8 cellular contexts compared by ENCODE assay signal in the genomic region with DNA sequence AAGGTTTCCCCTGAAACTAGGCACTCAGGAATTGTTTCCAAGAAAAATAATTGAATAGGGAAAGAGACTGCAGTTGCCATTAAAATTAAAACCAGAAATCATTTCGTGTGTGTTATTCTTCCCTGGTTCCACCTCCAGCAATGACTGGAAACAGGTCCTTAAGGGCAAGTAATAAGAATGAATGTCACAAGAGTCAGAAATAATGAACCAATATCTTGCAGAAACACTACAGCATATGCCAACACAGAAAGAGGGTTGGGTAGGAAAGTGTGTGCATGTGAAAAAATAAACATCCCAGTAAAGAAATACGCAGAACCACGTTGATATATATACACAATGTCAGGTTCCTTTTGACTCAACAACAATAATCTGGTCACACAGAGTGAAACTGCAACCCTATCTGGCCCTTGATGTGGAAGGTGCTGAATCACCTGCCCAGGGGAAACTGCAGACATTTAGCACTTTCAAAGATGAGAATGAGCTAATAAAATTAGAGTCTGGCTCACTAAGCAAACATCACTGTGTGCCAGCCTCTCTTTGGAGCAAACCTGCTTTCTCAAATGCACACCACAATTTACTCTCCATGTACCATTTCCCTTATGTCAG. TPM values are rescaled to one million over a fixed set of nuclear protein-coding genes. Genes with fewer than 3 reads are reported as not detected.
DNase-seq lines count a peak whose midpoint lies in the region; ATAC-seq, FAIRE-seq and TF ChIP-seq lines count a peak whose summit lies in the region.

No MANE protein-coding gene starts in this region.

- peaks cover 30% of the 10 kb centered on the region for H3F3A ChIP-seq in MM.1S (ENCODE audit: insufficient read depth, low read length)

- ATAC-seq in GM18861 (IDR thresholded peaks at IDR 0.05; ENCODE audit: unreplicated experiment) (peak; percentile 85), GM21786 (IDR thresholded peaks at IDR 0.05; ENCODE audit: unreplicated experiment) (peak; percentile 96), gastrocnemius medialis (no peak)
- ATAC-seq in activated naive CD4-positive, alpha-beta T cell treated with anti-CD3 and anti-CD28 coated beads, Interleukin-2, amount 50 U/mL, for 72 hours, result peak; percentile 72 to 95

- H3K9ac ChIP-seq in MM.1S (ENCODE audit: low read length) (peak overlapping the region; percentile 22), kidney (ENCODE audit: low read length in 2 of 2) (no peak overlapping the region)

- H3K27ac Mint-ChIP-seq in activated naive CD4-positive, alpha-beta T cell treated with anti-CD3 and anti-CD28 coated beads, Interleukin-2, amount 50 U/mL, for 72 hours, result no peak overlapping the region

- peak overlapping the region; percentile 93 for H3K4me2 ChIP-seq in MM.1S (ENCODE audit: low read depth, low read length)

- peak overlapping the region; percentile 56 for H3K4me3 ChIP-seq in MM.1S (ENCODE audit: low read length)
- H3K4me3 ChIP-seq in gastrocnemius medialis, result no peak overlapping the region
- H3K4me3 ChIP-seq in kidney (ENCODE audit: low read length in 2 of 2), result no peak overlapping the region

- H3K4me1 ChIP-seq in MM.1S (ENCODE audit: low read length) (peaks cover 42% of the 10 kb centered on the region), gastrocnemius medialis (peaks cover 0 to 10% of the 10 kb centered on the region in 2 donors), kidney (ENCODE audit: control insufficient read depth in 1 of 2, insufficient read depth in 1 of 2, low read depth in 1 of 2, low read length in 2 of 2) (peaks cover 0 to 3% of the 10 kb centered on the region in 2 donors)

- H3K27me3 ChIP-seq in MM.1S (replicated peaks; ENCODE audit: insufficient read depth, low read length) (no peaks in the 10 kb centered on the region), gastrocnemius medialis (no peaks in the 10 kb centered on the region)

- no peaks in the 10 kb centered on the region for H3K9me3 Mint-ChIP-seq in activated naive CD4-positive, alpha-beta T cell treated with anti-CD3 and anti-CD28 coated beads, Interleukin-2, amount 50 U/mL, for 72 hours

- no peak for FAIRE-seq in kidney (lab: Jason Lieb, UNC)

- H3K36me3 ChIP-seq in MM.1S (replicated peaks; ENCODE audit: insufficient read depth, low read length) (no peaks in the 10 kb centered on the region), gastrocnemius medialis (no peaks in the 10 kb centered on the region), kidney (ENCODE audit: control insufficient read depth in 1 of 2, insufficient read depth in 2 of 2, low read length in 2 of 2) (no peaks in the 10 kb centered on the region)

- in situ Hi-C loops in gastrocnemius medialis (cut with MboI; ENCODE audit: low sequenced_read_pairs in 4 of 4), result loop anchor here (10.0 to 25.0 kb wide), 7 partner anchors 310 to 912 kb away; partner anchors contain the start of gene NR3C1 (in 1 of the 4)

- no peaks in the 10 kb centered on the region for H3K36me3 Mint-ChIP-seq in activated naive CD4-positive, alpha-beta T cell treated with anti-CD3 and anti-CD28 coated beads, Interleukin-2, amount 50 U/mL, for 72 hours

- TF ChIP-seq CTCF in MM.1S (IDR thresholded peaks at IDR 0.05; ENCODE audit: low read length) (no peak), gastrocnemius medialis (IDR thresholded peaks at IDR 0.05 in 4 of 5, conservative IDR thresholded peaks at IDR 0.05 in 1 of 5) (no peak), kidney (IDR thresholded peaks at IDR 0.05; ENCODE audit: borderline replicate concordance, extremely low read depth, insufficient read depth) (no peak)

- no peak for TF ChIP-seq POLR2A in gastrocnemius medialis (IDR thresholded peaks at IDR 0.05)

- peak overlapping the region; percentile 86 for H3K27ac ChIP-seq in MM.1S (ENCODE audit: low read length)
- no peak overlapping the region for H3K27ac ChIP-seq in gastrocnemius medialis
- no peak overlapping the region for H3K27ac ChIP-seq in kidney (ENCODE audit: low read depth in 2 of 2, low read length in 2 of 2)

- H3K79me2 ChIP-seq in MM.1S (ENCODE audit: low read length), result no peaks in the 10 kb centered on the region

- intact Hi-C loops in gastrocnemius medialis (cut with DNase I; ENCODE audit: low total_unique reads), result loop anchor here (5.0 to 10.0 kb wide), 3 partner anchors 632 to 810 kb away; no protein-coding TSS in a partner anchor
- intact Hi-C loops in kidney (cut with DNase I), result no loop called here

- 0 out of 2 replicates have a peak overlapping the region, but pooled peaks have one; percentile 25 for H2AFZ ChIP-seq in MM.1S (ENCODE audit: low read length)

- DNase-seq in MM.1S (peak; percentile 92), gastrocnemius medialis (no peak), kidney (no peak), putamen (ENCODE audit: low spot score) (no peak), SIG-M5 treated with dmso at 0.1 percent for 504 hours (lab: John Stamatoyannopoulos, UW; ENCODE audit: unreplicated experiment) (no peak)
- DNase-seq in activated naive CD4-positive, alpha-beta T cell treated with anti-CD3 and anti-CD28 coated beads, Interleukin-2, amount 50 U/mL, for 72 hours (ENCODE audit: low spot score in 2 of 2), result peak in 1 of 2 donors; percentile 25

- H4K20me1 ChIP-seq in MM.1S (ENCODE audit: insufficient read depth, low read length), result no peaks in the 10 kb centered on the region

- H3K9me2 ChIP-seq in MM.1S (replicated peaks; ENCODE audit: insufficient read depth, low read length), result no peaks in the 10 kb centered on the region

- no peaks in the 10 kb centered on the region for H3K9me3 ChIP-seq in MM.1S (replicated peaks; ENCODE audit: insufficient read depth, low read length)
- no peaks in the 10 kb centered on the region for H3K9me3 ChIP-seq in gastrocnemius medialis
- no peaks in the 10 kb centered on the region for H3K9me3 ChIP-seq in kidney (ENCODE audit: control insufficient read depth in 1 of 2, low read length in 2 of 2)

RNA-seq across cellular contexts. Expression of gene HMHB1, which starts 15.1 kb away (rescaled TPM):
- total RNA-seq in activated naive CD4-positive, alpha-beta T cell treated with anti-CD3 and anti-CD28 coated beads, Interleukin-2, amount 50 U/mL, for 72 hours, result not detected
- not detected for total RNA-seq in gastrocnemius medialis
- not detected for total RNA-seq in kidney
- not detected for polyA plus RNA-seq in kidney (ENCODE audit: insufficient read depth, low read depth, low replicate concordance)

Comparison
In these comparisons a context has a peak if more than half of its experiments do, and no peak if none do; other contexts are left out.
1. ATAC-seq: peak in GM18861 (single experiment), GM21786 (single experiment) and activated naive CD4-positive, alpha-beta T cell treated with anti-CD3 and anti-CD28 coated beads, Interleukin-2, amount 50 U/mL, for 72 hours (2 of 2); none in gastrocnemius medialis (0 of 2).